In the genomic region with DNA sequence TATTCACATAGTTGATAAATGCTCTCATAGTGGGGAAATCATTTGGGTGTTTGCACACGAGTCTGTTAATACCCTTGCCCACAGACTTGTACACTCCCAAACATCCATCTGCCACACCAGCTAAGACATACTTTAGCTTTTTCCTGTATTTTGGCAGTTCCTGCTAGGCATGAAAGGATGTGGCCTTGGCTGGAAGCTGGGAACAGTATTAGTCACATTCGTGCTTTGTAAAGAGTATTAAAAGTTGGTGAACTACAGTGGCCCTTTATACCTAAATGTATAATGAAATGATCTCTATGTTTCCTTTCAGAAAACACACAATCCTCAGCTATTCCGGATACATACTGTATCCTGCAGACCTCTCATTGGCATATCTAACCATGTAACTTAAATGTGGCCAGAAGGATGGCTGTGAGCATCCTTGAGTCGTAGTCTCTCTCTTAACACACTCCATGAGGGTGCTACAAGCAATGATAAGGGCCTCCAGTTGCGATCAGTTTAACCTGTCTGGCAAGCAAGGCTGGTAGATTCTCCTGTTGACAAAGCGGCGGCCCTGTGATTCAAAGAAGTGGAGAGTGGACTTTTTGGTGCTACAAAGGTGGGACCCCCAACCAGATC, we compare ENCODE assay signal across 1 cellular context.
TF ChIP-seq lines count a peak whose summit lies in the region.

No MANE protein-coding gene starts in this region.

TF ChIP-seq in GM23338, 12 proteins besides CTCF, POLR2A, EP300 and RAD21 (continued from another document):
- TF ChIP-seq, protein P1, sequence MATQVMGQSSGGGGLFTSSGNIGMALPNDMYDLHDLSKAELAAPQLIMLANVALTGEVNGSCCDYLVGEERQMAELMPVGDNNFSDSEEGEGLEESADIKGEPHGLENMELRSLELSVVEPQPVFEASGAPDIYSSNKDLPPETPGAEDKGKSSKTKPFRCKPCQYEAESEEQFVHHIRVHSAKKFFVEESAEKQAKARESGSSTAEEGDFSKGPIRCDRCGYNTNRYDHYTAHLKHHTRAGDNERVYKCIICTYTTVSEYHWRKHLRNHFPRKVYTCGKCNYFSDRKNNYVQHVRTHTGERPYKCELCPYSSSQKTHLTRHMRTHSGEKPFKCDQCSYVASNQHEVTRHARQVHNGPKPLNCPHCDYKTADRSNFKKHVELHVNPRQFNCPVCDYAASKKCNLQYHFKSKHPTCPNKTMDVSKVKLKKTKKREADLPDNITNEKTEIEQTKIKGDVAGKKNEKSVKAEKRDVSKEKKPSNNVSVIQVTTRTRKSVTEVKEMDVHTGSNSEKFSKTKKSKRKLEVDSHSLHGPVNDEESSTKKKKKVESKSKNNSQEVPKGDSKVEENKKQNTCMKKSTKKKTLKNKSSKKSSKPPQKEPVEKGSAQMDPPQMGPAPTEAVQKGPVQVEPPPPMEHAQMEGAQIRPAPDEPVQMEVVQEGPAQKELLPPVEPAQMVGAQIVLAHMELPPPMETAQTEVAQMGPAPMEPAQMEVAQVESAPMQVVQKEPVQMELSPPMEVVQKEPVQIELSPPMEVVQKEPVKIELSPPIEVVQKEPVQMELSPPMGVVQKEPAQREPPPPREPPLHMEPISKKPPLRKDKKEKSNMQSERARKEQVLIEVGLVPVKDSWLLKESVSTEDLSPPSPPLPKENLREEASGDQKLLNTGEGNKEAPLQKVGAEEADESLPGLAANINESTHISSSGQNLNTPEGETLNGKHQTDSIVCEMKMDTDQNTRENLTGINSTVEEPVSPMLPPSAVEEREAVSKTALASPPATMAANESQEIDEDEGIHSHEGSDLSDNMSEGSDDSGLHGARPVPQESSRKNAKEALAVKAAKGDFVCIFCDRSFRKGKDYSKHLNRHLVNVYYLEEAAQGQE (IDR thresholded peaks at IDR 0.05; ENCODE audit: unreplicated experiment), result no peak
- TF ChIP-seq JUNB (IDR thresholded peaks at IDR 0.05; ENCODE audit: unreplicated experiment), result no peak
- no peak for TF ChIP-seq ZNF331 (CRISPR knock-in tag; IDR thresholded peaks at IDR 0.05; ENCODE audit: low read depth)
- TF ChIP-seq EZH2phosphoT487 (IDR thresholded peaks at IDR 0.05; ENCODE audit: unreplicated experiment), result no peak
- no peak for TF ChIP-seq NANOG (IDR thresholded peaks at IDR 0.05; ENCODE audit: borderline replicate concordance)
